Comparison of ENCODE assay signal across 1 cellular context in the genomic region with DNA sequence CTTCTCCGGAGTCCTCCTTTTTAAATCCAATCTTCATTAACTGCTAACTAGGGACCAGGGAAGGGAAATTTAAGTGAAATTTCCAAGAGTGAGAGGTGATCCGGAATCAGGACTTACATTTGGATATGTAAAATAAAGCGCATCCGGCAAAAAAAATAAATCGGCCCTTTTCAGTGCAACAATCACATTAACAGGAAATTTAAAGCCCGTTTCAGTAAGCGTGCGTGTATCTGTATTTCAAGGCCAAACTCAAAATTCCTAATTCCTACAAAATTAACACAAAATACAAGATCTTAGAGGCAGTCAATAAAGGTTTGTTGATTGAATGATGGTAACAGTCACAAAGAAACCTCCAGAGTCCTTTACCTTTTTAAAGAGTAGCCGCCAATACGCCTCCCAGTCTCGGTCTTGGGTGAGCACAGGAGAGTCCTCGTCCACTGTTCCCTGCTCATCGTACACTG.
A peak's percentile ranks its signal among the peaks of the same experiment; 100 is the strongest.
TF ChIP-seq lines count a peak whose summit lies in the region.

No MANE protein-coding gene starts in this region.

TF ChIP-seq in K562, 482 proteins besides CTCF, POLR2A, EP300 and RAD21 (continued from another document and continues in another):
- TF ChIP-seq, protein P1, sequence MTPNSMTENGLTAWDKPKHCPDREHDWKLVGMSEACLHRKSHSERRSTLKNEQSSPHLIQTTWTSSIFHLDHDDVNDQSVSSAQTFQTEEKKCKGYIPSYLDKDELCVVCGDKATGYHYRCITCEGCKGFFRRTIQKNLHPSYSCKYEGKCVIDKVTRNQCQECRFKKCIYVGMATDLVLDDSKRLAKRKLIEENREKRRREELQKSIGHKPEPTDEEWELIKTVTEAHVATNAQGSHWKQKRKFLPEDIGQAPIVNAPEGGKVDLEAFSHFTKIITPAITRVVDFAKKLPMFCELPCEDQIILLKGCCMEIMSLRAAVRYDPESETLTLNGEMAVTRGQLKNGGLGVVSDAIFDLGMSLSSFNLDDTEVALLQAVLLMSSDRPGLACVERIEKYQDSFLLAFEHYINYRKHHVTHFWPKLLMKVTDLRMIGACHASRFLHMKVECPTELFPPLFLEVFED (CRISPR knock-in tag; conservative IDR thresholded peaks at IDR 0.05) = no peak
- TF ChIP-seq NONO (IDR thresholded peaks at IDR 0.05; ENCODE audit: low read depth in 2 of 2, low read length in 1 of 2) (no peak; a peak in 1 of 4 replicates), ZNF165 (CRISPR knock-in tag; IDR thresholded peaks at IDR 0.05; ENCODE audit: borderline replicate concordance) (no peak), ZNF75A (CRISPR knock-in tag; IDR thresholded peaks at IDR 0.05) (no peak), CBX8 (IDR thresholded peaks at IDR 0.05; ENCODE audit: borderline replicate concordance, extremely low read depth, low read depth, low read length, poor library complexity, severe bottlenecking) (no peak), HNRNPLL (IDR thresholded peaks at IDR 0.05; ENCODE audit: low read depth, low read length, poor library complexity, severe bottlenecking) (no peak), PTBP1 (IDR thresholded peaks at IDR 0.05; ENCODE audit: low read depth, low read length) (no peak), GABPA (tag; conservative IDR thresholded peaks at IDR 0.05; ENCODE audit: low read depth) (no peak), ZBTB17 (CRISPR knock-in tag; IDR thresholded peaks at IDR 0.05) (no peak), TFAM (CRISPR knock-in tag; conservative IDR thresholded peaks at IDR 0.05) (no peak), ZNF184 (CRISPR knock-in tag; IDR thresholded peaks at IDR 0.05) (no peak), BMI1 (IDR thresholded peaks at IDR 0.05; ENCODE audit: low read length) (no peak), ZNF583 (CRISPR knock-in tag; IDR thresholded peaks at IDR 0.05) (no peak), RBM22 (IDR thresholded peaks at IDR 0.05; ENCODE audit: low read depth, low read length, poor library complexity, severe bottlenecking) (no peak), NFE2L1 (tag; IDR thresholded peaks at IDR 0.05; ENCODE audit: borderline replicate concordance, low read depth) (no peak), KDM5B (IDR thresholded peaks at IDR 0.05; ENCODE audit: insufficient replicate concordance, low read depth, low read length) (no peak), RNF2 (IDR thresholded peaks at IDR 0.05) (no peak), SAP30 (IDR thresholded peaks at IDR 0.05; ENCODE audit: borderline replicate concordance, insufficient read depth, low read depth, low read length, poor library complexity, severe bottlenecking) (no peak), FUS (optimal IDR thresholded peaks at IDR 0.05; ENCODE audit: low read depth, low read length) (peak; percentile 3), POLR2AphosphoS5 (IDR thresholded peaks at IDR 0.05; ENCODE audit: control insufficient read depth, insufficient read depth, low read depth, low read length) (no peak; the same call in none of the 2 replicates), MAFG (tag; conservative IDR thresholded peaks at IDR 0.05) (no peak), NR2C1 (IDR thresholded peaks at IDR 0.05) (no peak), NR2C1 (tag; IDR thresholded peaks at IDR 0.05) (no peak), CREBBP (IDR thresholded peaks at IDR 0.05; ENCODE audit: low read depth, low read length) (no peak), RCOR1 (IDR thresholded peaks at IDR 0.05; ENCODE audit: borderline replicate concordance in 1 of 2, low read depth in 2 of 2, low read length in 2 of 2) (no peak), FOXJ3 (CRISPR knock-in tag; IDR thresholded peaks at IDR 0.05) (no peak), TCF7 (IDR thresholded peaks at IDR 0.05; ENCODE audit: borderline replicate concordance) (no peak), PTTG1 (tag; IDR thresholded peaks at IDR 0.05; ENCODE audit: low read depth) (no peak), KAT8 (IDR thresholded peaks at IDR 0.05; ENCODE audit: low read depth) (no peak), KDM1A (IDR thresholded peaks at IDR 0.05) (no peak), KDM2B (CRISPR knock-in tag; IDR thresholded peaks at IDR 0.05) (0 out of 2 replicates have a peak, but pooled peaks have one; percentile 70), TBP (optimal IDR thresholded peaks at IDR 0.05; ENCODE audit: low read depth, low read length) (peak; percentile 44), NR3C1 (CRISPR knock-in tag; IDR thresholded peaks at IDR 0.05) (no peak), ZNF589 (CRISPR knock-in tag; IDR thresholded peaks at IDR 0.05; ENCODE audit: low read depth) (no peak), TEAD2 (tag; IDR thresholded peaks at IDR 0.05) (no peak), ELF4 (CRISPR knock-in tag; IDR thresholded peaks at IDR 0.05) (no peak), ZNF217 (CRISPR knock-in tag; IDR thresholded peaks at IDR 0.05) (no peak), SLC30A9 (CRISPR knock-in tag; IDR thresholded peaks at IDR 0.05) (no peak), SRSF1 (IDR thresholded peaks at IDR 0.05; ENCODE audit: low read depth, low read length) (no peak), HEY1 (CRISPR knock-in tag; IDR thresholded peaks at IDR 0.05; ENCODE audit: borderline replicate concordance) (no peak), NFE2 (IDR thresholded peaks at IDR 0.05; ENCODE audit: low read depth) (0 out of 2 replicates have a peak, but pooled peaks have one; percentile 3), THRAP3 (IDR thresholded peaks at IDR 0.05; ENCODE audit: borderline replicate concordance) (peak; percentile 56; the same call in 1 of the 2 replicates), ZNF263 (CRISPR knock-in tag; IDR thresholded peaks at IDR 0.05; ENCODE audit: borderline replicate concordance) (no peak), ZNF551 (CRISPR knock-in tag; IDR thresholded peaks at IDR 0.05) (no peak; the same call in 1 of the 2 replicates)
- TF ChIP-seq, protein P2, sequence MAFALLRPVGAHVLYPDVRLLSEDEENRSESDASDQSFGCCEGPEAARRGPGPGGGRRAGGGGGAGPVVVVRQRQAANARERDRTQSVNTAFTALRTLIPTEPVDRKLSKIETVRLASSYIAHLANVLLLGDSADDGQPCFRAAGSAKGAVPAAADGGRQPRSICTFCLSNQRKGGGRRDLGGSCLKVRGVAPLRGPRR (CRISPR knock-in tag; IDR thresholded peaks at IDR 0.05) = 0 out of 2 replicates have a peak, but pooled peaks have one; percentile 31
- TF ChIP-seq, protein P3, sequence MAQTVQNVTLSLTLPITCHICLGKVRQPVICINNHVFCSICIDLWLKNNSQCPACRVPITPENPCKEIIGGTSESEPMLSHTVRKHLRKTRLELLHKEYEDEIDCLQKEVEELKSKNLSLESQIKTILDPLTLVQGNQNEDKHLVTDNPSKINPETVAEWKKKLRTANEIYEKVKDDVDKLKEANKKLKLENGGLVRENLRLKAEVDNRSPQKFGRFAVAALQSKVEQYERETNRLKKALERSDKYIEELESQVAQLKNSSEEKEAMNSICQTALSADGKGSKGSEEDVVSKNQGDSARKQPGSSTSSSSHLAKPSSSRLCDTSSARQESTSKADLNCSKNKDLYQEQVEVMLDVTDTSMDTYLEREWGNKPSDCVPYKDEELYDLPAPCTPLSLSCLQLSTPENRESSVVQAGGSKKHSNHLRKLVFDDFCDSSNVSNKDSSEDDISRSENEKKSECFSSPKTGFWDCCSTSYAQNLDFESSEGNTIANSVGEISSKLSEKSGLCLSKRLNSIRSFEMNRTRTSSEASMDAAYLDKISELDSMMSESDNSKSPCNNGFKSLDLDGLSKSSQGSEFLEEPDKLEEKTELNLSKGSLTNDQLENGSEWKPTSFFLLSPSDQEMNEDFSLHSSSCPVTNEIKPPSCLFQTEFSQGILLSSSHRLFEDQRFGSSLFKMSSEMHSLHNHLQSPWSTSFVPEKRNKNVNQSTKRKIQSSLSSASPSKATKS (CRISPR knock-in tag; IDR thresholded peaks at IDR 0.05) = no peak
- TF ChIP-seq, protein P4, sequence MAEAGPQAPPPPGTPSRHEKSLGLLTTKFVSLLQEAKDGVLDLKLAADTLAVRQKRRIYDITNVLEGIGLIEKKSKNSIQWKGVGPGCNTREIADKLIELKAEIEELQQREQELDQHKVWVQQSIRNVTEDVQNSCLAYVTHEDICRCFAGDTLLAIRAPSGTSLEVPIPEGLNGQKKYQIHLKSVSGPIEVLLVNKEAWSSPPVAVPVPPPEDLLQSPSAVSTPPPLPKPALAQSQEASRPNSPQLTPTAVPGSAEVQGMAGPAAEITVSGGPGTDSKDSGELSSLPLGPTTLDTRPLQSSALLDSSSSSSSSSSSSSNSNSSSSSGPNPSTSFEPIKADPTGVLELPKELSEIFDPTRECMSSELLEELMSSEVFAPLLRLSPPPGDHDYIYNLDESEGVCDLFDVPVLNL (CRISPR knock-in tag; IDR thresholded peaks at IDR 0.05; ENCODE audit: low read depth) = no peak
- TF ChIP-seq, protein P5, sequence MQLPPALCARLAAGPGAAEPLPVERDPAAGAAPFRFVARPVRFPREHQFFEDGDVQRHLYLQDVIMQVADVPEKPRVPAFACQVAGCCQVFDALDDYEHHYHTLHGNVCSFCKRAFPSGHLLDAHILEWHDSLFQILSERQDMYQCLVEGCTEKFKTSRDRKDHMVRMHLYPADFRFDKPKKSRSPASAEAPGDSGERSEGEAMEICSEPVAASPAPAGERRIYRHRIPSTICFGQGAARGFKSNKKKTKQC (CRISPR knock-in tag; IDR thresholded peaks at IDR 0.05) = no peak
- TF ChIP-seq, protein P6, sequence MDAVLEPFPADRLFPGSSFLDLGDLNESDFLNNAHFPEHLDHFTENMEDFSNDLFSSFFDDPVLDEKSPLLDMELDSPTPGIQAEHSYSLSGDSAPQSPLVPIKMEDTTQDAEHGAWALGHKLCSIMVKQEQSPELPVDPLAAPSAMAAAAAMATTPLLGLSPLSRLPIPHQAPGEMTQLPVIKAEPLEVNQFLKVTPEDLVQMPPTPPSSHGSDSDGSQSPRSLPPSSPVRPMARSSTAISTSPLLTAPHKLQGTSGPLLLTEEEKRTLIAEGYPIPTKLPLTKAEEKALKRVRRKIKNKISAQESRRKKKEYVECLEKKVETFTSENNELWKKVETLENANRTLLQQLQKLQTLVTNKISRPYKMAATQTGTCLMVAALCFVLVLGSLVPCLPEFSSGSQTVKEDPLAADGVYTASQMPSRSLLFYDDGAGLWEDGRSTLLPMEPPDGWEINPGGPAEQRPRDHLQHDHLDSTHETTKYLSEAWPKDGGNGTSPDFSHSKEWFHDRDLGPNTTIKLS (IDR thresholded peaks at IDR 0.05; ENCODE audit: borderline replicate concordance, low read depth) = no peak
- TF ChIP-seq, protein P7, sequence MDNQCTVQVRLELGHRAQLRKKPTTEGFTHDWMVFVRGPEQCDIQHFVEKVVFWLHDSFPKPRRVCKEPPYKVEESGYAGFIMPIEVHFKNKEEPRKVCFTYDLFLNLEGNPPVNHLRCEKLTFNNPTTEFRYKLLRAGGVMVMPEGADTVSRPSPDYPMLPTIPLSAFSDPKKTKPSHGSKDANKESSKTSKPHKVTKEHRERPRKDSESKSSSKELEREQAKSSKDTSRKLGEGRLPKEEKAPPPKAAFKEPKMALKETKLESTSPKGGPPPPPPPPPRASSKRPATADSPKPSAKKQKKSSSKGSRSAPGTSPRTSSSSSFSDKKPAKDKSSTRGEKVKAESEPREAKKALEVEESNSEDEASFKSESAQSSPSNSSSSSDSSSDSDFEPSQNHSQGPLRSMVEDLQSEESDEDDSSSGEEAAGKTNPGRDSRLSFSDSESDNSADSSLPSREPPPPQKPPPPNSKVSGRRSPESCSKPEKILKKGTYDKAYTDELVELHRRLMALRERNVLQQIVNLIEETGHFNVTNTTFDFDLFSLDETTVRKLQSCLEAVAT (IDR thresholded peaks at IDR 0.05) = peak; percentile 79 to 88; a peak in 3 of 4 replicates
- TF ChIP-seq, protein P8, sequence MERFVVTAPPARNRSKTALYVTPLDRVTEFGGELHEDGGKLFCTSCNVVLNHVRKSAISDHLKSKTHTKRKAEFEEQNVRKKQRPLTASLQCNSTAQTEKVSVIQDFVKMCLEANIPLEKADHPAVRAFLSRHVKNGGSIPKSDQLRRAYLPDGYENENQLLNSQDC (CRISPR knock-in tag; IDR thresholded peaks at IDR 0.05) = no peak
- TF ChIP-seq, protein P9, sequence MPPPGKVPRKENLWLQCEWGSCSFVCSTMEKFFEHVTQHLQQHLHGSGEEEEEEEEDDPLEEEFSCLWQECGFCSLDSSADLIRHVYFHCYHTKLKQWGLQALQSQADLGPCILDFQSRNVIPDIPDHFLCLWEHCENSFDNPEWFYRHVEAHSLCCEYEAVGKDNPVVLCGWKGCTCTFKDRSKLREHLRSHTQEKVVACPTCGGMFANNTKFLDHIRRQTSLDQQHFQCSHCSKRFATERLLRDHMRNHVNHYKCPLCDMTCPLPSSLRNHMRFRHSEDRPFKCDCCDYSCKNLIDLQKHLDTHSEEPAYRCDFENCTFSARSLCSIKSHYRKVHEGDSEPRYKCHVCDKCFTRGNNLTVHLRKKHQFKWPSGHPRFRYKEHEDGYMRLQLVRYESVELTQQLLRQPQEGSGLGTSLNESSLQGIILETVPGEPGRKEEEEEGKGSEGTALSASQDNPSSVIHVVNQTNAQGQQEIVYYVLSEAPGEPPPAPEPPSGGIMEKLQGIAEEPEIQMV (tag; conservative IDR thresholded peaks at IDR 0.05; ENCODE audit: low read depth) = no peak
- TF ChIP-seq, protein P10, sequence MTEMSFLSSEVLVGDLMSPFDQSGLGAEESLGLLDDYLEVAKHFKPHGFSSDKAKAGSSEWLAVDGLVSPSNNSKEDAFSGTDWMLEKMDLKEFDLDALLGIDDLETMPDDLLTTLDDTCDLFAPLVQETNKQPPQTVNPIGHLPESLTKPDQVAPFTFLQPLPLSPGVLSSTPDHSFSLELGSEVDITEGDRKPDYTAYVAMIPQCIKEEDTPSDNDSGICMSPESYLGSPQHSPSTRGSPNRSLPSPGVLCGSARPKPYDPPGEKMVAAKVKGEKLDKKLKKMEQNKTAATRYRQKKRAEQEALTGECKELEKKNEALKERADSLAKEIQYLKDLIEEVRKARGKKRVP (CRISPR knock-in tag; IDR thresholded peaks at IDR 0.05) = no peak
- TF ChIP-seq, protein P11, sequence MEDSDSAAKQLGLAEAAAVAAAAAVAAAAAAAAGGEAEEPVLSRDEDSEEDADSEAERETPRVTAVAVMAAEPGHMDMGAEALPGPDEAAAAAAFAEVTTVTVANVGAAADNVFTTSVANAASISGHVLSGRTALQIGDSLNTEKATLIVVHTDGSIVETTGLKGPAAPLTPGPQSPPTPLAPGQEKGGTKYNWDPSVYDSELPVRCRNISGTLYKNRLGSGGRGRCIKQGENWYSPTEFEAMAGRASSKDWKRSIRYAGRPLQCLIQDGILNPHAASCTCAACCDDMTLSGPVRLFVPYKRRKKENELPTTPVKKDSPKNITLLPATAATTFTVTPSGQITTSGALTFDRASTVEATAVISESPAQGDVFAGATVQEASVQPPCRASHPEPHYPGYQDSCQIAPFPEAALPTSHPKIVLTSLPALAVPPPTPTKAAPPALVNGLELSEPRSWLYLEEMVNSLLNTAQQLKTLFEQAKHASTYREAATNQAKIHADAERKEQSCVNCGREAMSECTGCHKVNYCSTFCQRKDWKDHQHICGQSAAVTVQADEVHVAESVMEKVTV (CRISPR knock-in tag; IDR thresholded peaks at IDR 0.05) = no peak
- TF ChIP-seq, protein P12, sequence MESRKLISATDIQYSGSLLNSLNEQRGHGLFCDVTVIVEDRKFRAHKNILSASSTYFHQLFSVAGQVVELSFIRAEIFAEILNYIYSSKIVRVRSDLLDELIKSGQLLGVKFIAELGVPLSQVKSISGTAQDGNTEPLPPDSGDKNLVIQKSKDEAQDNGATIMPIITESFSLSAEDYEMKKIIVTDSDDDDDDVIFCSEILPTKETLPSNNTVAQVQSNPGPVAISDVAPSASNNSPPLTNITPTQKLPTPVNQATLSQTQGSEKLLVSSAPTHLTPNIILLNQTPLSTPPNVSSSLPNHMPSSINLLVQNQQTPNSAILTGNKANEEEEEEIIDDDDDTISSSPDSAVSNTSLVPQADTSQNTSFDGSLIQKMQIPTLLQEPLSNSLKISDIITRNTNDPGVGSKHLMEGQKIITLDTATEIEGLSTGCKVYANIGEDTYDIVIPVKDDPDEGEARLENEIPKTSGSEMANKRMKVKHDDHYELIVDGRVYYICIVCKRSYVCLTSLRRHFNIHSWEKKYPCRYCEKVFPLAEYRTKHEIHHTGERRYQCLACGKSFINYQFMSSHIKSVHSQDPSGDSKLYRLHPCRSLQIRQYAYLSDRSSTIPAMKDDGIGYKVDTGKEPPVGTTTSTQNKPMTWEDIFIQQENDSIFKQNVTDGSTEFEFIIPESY (CRISPR knock-in tag; IDR thresholded peaks at IDR 0.05) = no peak
